In genomic region chr6:166342293-166343156, GRCh38 we compare ENCODE assay signal across 8 cellular contexts. TPM values are rescaled to one million over a fixed set of nuclear protein-coding genes. Genes with fewer than 3 reads are reported as not detected.
DNase-seq lines count a peak whose midpoint lies in the region; ATAC-seq, FAIRE-seq and TF ChIP-seq lines count a peak whose summit lies in the region.

TSS of gene SFT2D1 (minus strand) at chr6:166342545. CDS start at chr6:166342481, 64 bp downstream.

- FAIRE-seq in GM12891 (lab: Jason Lieb, UNC) (peak; percentile 98), urothelium cell line (lab: Jason Lieb, UNC) (peak; percentile 74)

- peaks cover 0 to 46% of the 10 kb centered on the region in 2 donors for H3K4me1 ChIP-seq in right atrium auricular region

- H3K27ac Mint-ChIP-seq in T-helper 1 cell treated with Interleukin-12 subunit alpha and Interleukin-12 subunit beta and Interleukin-4 antibody, amounts not matched to agents 30 μg/mL and 1 μg/mL, for 36 hours: peak within 1 kb of the TSS; percentile 91

- no peaks in the 10 kb centered on the region for H3K36me3 ChIP-seq in right atrium auricular region

- H3K4me3 ChIP-seq in right atrium auricular region: peak within 1 kb of the TSS; percentile 94 to 98

- H3K27me3 ChIP-seq in right atrium auricular region: no peaks in the 10 kb centered on the region

- DNase-seq in GM12891 (ENCODE audit: insufficient read length, low spot score) (peak; percentile 86), NCI-H1092 (lab: John Stamatoyannopoulos, UW) (peak; percentile 82), amniotic stem cell (lab: John Stamatoyannopoulos, UW) (peak; percentile 37), right atrium auricular region (ENCODE audit: low spot score) (peak; percentile 90), pulmonary artery endothelial cell (ENCODE audit: low read depth, low spot score) (peak; percentile 60), urothelium cell line (ENCODE audit: low spot score) (peak; percentile 92)

- peak; percentile 95 for TF ChIP-seq POLR2A in GM12891 (IDR thresholded peaks at IDR 0.05; ENCODE audit: low read depth, low read length)

- ATAC-seq in HG02610 (IDR thresholded peaks at IDR 0.05; ENCODE audit: unreplicated experiment): peak; percentile 90

- no peak for TF ChIP-seq CTCF in right atrium auricular region (IDR thresholded peaks at IDR 0.05)

- no peaks in the 10 kb centered on the region for H3K27me3 Mint-ChIP-seq in T-helper 1 cell treated with Interleukin-12 subunit alpha and Interleukin-12 subunit beta and Interleukin-4 antibody, amounts not matched to agents 30 μg/mL and 1 μg/mL, for 36 hours (ENCODE audit: low read depth)

- no peaks in the 10 kb centered on the region for H3K9me3 ChIP-seq in right atrium auricular region

- H3K36me3 Mint-ChIP-seq in T-helper 1 cell treated with Interleukin-12 subunit alpha and Interleukin-12 subunit beta and Interleukin-4 antibody, amounts not matched to agents 30 μg/mL and 1 μg/mL, for 36 hours (ENCODE audit: low read depth): peaks cover 6% of the 10 kb centered on the region

- no peaks in the 10 kb centered on the region for H3K9me3 Mint-ChIP-seq in T-helper 1 cell treated with Interleukin-12 subunit alpha and Interleukin-12 subunit beta and Interleukin-4 antibody, amounts not matched to agents 30 μg/mL and 1 μg/mL, for 36 hours

- H3K27ac ChIP-seq in right atrium auricular region: peak within 1 kb of the TSS; percentile 83 to 95

- peaks cover 10% of the 10 kb centered on the region for H3K4me1 Mint-ChIP-seq in T-helper 1 cell treated with Interleukin-12 subunit alpha and Interleukin-12 subunit beta and Interleukin-4 antibody, amounts not matched to agents 30 μg/mL and 1 μg/mL, for 36 hours (ENCODE audit: low read depth)

- H3K4me3 Mint-ChIP-seq in T-helper 1 cell treated with Interleukin-12 subunit alpha and Interleukin-12 subunit beta and Interleukin-4 antibody, amounts not matched to agents 30 μg/mL and 1 μg/mL, for 36 hours: peak within 1 kb of the TSS; percentile 88

TF ChIP-seq in GM12891, 5 proteins besides CTCF, POLR2A, EP300 and RAD21:
- TF ChIP-seq PAX5 (IDR thresholded peaks at IDR 0.05; ENCODE audit: insufficient read depth, low read length, severe bottlenecking) (no peak), SPI1 (IDR thresholded peaks at IDR 0.05; ENCODE audit: low read depth, low read length) (no peak), TAF1 (IDR thresholded peaks at IDR 0.05; ENCODE audit: low read depth, low read length) (peak; percentile 92), POU2F2 (IDR thresholded peaks at IDR 0.05; ENCODE audit: low read depth, low read length) (peak; percentile 83), POLR2AphosphoS5 (IDR thresholded peaks at IDR 0.05; ENCODE audit: low read depth, low read length) (peak; percentile 97)

RNA-seq across cellular contexts. Expression of gene SFT2D1, which starts in this region (rescaled TPM):
- 118 TPM for polyA plus RNA-seq in GM12891 (2012; ENCODE audit: low read depth, missing spikeins)
- total RNA-seq in right atrium auricular region (10 to 100 TPM; 29.4 TPM), pulmonary artery endothelial cell (27.9 and 32.9 TPM in 2 replicates)

Comparison
In these comparisons a context has a peak if more than half of its experiments do, and no peak if none do; other contexts are left out.
1. Peak in every context shown above with its lines: DNase-seq, ATAC-seq, H3K4me3 ChIP-seq and H3K27ac ChIP-seq.
2. DNase-seq: peak in every context shown above with its lines; median percentile 92 in urothelium cell line; 90 in right atrium auricular region; 86 in GM12891; 82 in NCI-H1092; 60 in pulmonary artery endothelial cell; 37 in amniotic stem cell.